In the genomic region with DNA sequence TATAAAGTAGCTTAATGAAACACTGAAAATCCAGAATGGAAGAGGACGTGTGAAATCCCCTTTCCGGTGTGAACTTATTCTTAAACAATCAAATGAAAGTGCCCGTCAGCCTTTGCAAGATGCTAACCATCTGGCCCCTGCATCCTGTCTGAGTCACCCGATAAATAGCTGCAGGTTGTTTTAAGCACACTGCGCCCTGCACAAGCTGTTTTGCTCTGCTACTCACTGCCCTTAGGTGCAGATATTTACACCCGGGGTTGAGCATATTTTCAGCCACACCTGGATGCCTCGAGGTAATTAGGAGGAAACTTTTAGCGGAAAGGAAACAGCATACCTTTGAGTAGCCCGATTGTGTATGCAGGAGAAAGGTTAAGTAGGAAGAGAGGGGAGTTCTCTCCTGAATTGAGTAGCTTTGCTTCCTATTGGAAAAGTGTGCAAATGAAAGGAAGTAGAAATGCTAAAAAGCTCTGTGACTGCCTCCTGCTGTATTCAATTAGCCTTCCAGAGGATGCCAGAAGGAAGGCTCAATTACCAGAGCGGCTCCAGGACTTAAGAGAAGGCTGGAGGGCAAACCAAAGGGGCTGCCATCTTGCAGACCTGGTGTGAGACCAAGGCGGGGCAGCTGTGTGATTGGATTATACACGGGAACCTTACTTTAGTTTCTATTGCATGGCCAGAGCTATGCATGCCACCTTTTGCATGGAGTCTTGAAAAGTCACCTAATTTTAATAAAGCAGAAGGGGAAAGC, we compare ENCODE assay signal across 8 cellular contexts. TPM values are rescaled to one million over a fixed set of nuclear protein-coding genes. Genes with fewer than 3 reads are reported as not detected.
DNase-seq lines count a peak whose midpoint lies in the region; ATAC-seq and TF ChIP-seq lines count a peak whose summit lies in the region.

No MANE protein-coding gene starts in this region.

- H3K4me1 Mint-ChIP-seq in activated naive CD8-positive, alpha-beta T cell treated with anti-CD3 and anti-CD28 coated beads, Interleukin-2, amount 50 U/mL, for 24 hours, result peaks cover 14% of the 10 kb centered on the region

- no peaks in the 10 kb centered on the region for H3K79me2 ChIP-seq in mesendoderm (ENCODE audit: control insufficient read depth, insufficient read depth, low read length)

- no peak overlapping the region for H3K23ac ChIP-seq in mesendoderm (ENCODE audit: low read length)

- no peak overlapping the region for H2BK5ac ChIP-seq in mesendoderm (ENCODE audit: low read length)

- H3K36me3 ChIP-seq in mesendoderm (ENCODE audit: control insufficient read depth, insufficient read depth, low read length), result no peaks in the 10 kb centered on the region
- no peaks in the 10 kb centered on the region for H3K36me3 ChIP-seq in right lobe of liver

- H4K8ac ChIP-seq in mesendoderm (ENCODE audit: low read depth, low read length), result no peak overlapping the region

- H3K4me1 ChIP-seq in mesendoderm (ENCODE audit: control insufficient read depth, low read depth, low read length) (no peaks in the 10 kb centered on the region), right lobe of liver (peaks cover 0 to 3% (median 0%) of the 10 kb centered on the region in 4 donors)

- H2BK120ac ChIP-seq in mesendoderm (ENCODE audit: low read depth, low read length), result no peak overlapping the region

- ATAC-seq in GM19467 (IDR thresholded peaks at IDR 0.05; ENCODE audit: unreplicated experiment) (peak; percentile 74), HG02840 (IDR thresholded peaks at IDR 0.05; ENCODE audit: low FRiP score, unreplicated experiment) (no peak), right lobe of liver (no peak)
- ATAC-seq in activated naive CD8-positive, alpha-beta T cell treated with anti-CD3 and anti-CD28 coated beads, Interleukin-2, amount 50 U/mL, for 24 hours, result peak; percentile 89

- no peak overlapping the region for H3K4me2 ChIP-seq in mesendoderm (ENCODE audit: low read length)

- H3K27ac ChIP-seq in mesendoderm (ENCODE audit: low read depth, low read length), result no peak overlapping the region
- H3K27ac ChIP-seq in right lobe of liver, result no peak overlapping the region

- no peak for TF ChIP-seq CTCF in right lobe of liver (IDR thresholded peaks at IDR 0.05)

- H3K56ac ChIP-seq in mesendoderm (ENCODE audit: low read length), result peak overlapping the region; percentile 25

- no peaks in the 10 kb centered on the region for H3K36me3 Mint-ChIP-seq in activated naive CD8-positive, alpha-beta T cell treated with anti-CD3 and anti-CD28 coated beads, Interleukin-2, amount 50 U/mL, for 24 hours (ENCODE audit: low read depth)

- H4K5ac ChIP-seq in mesendoderm (ENCODE audit: low read length), result no peak overlapping the region

- no peak overlapping the region for H3K9ac ChIP-seq in mesendoderm (ENCODE audit: low read length)

- in situ Hi-C loops in Caki2 (cut with HindIII; ENCODE audit: low pct_unique_long_range_greater_than_20kb, low sequenced_read_pairs), result no loop called here

- H3K9me3 ChIP-seq in right lobe of liver, result no peaks in the 10 kb centered on the region

- H3K27ac Mint-ChIP-seq in activated naive CD8-positive, alpha-beta T cell treated with anti-CD3 and anti-CD28 coated beads, Interleukin-2, amount 50 U/mL, for 24 hours, result no peak overlapping the region

- no peak overlapping the region for H3K4me3 ChIP-seq in mesendoderm (ENCODE audit: low read length)
- no peak overlapping the region for H3K4me3 ChIP-seq in right lobe of liver

- DNase-seq in Caki2 (ENCODE audit: low read depth) (peak; percentile 55), NCI-H146 (lab: John Stamatoyannopoulos, UW) (peak; percentile 81), mesendoderm (peak; percentile 61), right lobe of liver (no peak), cortex of kidney (lab: John Stamatoyannopoulos, UW) (no peak)
- DNase-seq in activated naive CD8-positive, alpha-beta T cell treated with anti-CD3 and anti-CD28 coated beads, Interleukin-2, amount 50 U/mL, for 24 hours, result no peak

- no peak overlapping the region for H3K18ac ChIP-seq in mesendoderm (ENCODE audit: low read length)

- no peak overlapping the region for H2AK5ac ChIP-seq in mesendoderm (ENCODE audit: low read length)

- intact Hi-C loops in right lobe of liver (cut with DNase I), result no loop called here

- no peaks in the 10 kb centered on the region for H3K27me3 ChIP-seq in mesendoderm (ENCODE audit: insufficient read depth, low read length, poor library complexity)
- H3K27me3 ChIP-seq in right lobe of liver, result no peaks in the 10 kb centered on the region

- no peak overlapping the region for H3K4me3 Mint-ChIP-seq in activated naive CD8-positive, alpha-beta T cell treated with anti-CD3 and anti-CD28 coated beads, Interleukin-2, amount 50 U/mL, for 24 hours

- no peak for TF ChIP-seq POLR2A in right lobe of liver (IDR thresholded peaks at IDR 0.05)

- WGBS in mesendoderm (ENCODE audit: extremely low coverage, insufficient coverage, low lambda C conversion rate), result no CpG with 5 or more reads among the region's 12 CpGs
- 58% methylated on average over 10 of the region's 12 CpGs for WGBS in right lobe of liver (ENCODE audit: insufficient coverage, low coverage, low lambda C conversion rate, missing lambda C conversion rate)

- no peak overlapping the region for H3K4ac ChIP-seq in mesendoderm (ENCODE audit: low read depth, low read length)

- H3K27me3 Mint-ChIP-seq in activated naive CD8-positive, alpha-beta T cell treated with anti-CD3 and anti-CD28 coated beads, Interleukin-2, amount 50 U/mL, for 24 hours, result peaks cover 3% of the 10 kb centered on the region

- no peak overlapping the region for H2BK15ac ChIP-seq in mesendoderm (replicated peaks; ENCODE audit: low read depth)

- no peaks in the 10 kb centered on the region for H3K79me1 ChIP-seq in mesendoderm (ENCODE audit: low read length)

- no peaks in the 10 kb centered on the region for H3K9me3 Mint-ChIP-seq in activated naive CD8-positive, alpha-beta T cell treated with anti-CD3 and anti-CD28 coated beads, Interleukin-2, amount 50 U/mL, for 24 hours

RNA-seq across cellular contexts. Expression of gene IRS2, which starts 42.5 kb away (rescaled TPM):
- total RNA-seq in Caki2 (2014; rRNA removed; shearing (Covaris generic); ENCODE audit: low replicate concordance), result 18.1 and 21.2 TPM in 2 replicates
- polyA plus RNA-seq in mesendoderm (2013, experiment 1 of 2), result 6.1 TPM
- 6.2 TPM for polyA plus RNA-seq in mesendoderm (2013, experiment 2 of 2)
- 10 to 100 TPM in 4 of 6 experiments, 1 to 10 TPM in 2; 8.8 to 26.0 (median 17.5) TPM for total RNA-seq in right lobe of liver

Comparison
In these comparisons a context has a peak if more than half of its experiments do, and no peak if none do; other contexts are left out.
1. DNase-seq: peak in Caki2 (single experiment), NCI-H146 (single experiment) and mesendoderm (single experiment); none in activated naive CD8-positive, alpha-beta T cell treated with anti-CD3 and anti-CD28 coated beads, Interleukin-2, amount 50 U/mL, for 24 hours (single experiment), right lobe of liver (0 of 3) and cortex of kidney (single experiment).
2. ATAC-seq: peak in GM19467 (single experiment) and activated naive CD8-positive, alpha-beta T cell treated with anti-CD3 and anti-CD28 coated beads, Interleukin-2, amount 50 U/mL, for 24 hours (single experiment); none in HG02840 (single experiment) and right lobe of liver (0 of 4).